ENCODE assay signal across 2 cellular contexts in the genomic region with DNA sequence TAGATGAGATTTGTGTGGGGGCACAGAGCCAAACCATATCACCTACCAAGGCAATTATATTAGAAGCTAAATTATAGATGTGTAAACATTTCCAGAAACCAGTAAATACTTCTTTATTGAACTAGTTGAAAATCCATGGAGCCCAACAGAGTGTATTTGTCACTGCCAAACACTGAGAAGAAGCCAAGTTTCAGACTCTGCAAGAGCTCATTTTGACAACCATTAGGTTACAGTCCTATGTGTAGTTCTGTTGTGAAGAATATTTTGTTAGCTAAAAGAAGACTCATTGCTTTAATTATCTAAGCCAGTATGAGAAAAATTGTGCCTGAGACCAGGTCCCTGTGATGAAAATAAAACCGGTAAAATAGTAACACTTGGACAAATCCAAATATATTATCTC.
TF ChIP-seq lines count a peak whose summit lies in the region.

No MANE protein-coding gene starts in this region.

TF ChIP-seq in SK-N-SH treated with all-trans-retinoic acid at 6 μM for 48 hours, 23 proteins besides CTCF, POLR2A, EP300 and RAD21 (continued from another document):
- TF ChIP-seq, protein P1, sequence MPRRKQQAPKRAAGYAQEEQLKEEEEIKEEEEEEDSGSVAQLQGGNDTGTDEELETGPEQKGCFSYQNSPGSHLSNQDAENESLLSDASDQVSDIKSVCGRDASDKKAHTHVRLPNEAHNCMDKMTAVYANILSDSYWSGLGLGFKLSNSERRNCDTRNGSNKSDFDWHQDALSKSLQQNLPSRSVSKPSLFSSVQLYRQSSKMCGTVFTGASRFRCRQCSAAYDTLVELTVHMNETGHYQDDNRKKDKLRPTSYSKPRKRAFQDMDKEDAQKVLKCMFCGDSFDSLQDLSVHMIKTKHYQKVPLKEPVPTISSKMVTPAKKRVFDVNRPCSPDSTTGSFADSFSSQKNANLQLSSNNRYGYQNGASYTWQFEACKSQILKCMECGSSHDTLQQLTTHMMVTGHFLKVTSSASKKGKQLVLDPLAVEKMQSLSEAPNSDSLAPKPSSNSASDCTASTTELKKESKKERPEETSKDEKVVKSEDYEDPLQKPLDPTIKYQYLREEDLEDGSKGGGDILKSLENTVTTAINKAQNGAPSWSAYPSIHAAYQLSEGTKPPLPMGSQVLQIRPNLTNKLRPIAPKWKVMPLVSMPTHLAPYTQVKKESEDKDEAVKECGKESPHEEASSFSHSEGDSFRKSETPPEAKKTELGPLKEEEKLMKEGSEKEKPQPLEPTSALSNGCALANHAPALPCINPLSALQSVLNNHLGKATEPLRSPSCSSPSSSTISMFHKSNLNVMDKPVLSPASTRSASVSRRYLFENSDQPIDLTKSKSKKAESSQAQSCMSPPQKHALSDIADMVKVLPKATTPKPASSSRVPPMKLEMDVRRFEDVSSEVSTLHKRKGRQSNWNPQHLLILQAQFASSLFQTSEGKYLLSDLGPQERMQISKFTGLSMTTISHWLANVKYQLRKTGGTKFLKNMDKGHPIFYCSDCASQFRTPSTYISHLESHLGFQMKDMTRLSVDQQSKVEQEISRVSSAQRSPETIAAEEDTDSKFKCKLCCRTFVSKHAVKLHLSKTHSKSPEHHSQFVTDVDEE (CRISPR knock-in tag; IDR thresholded peaks at IDR 0.05) = no peak
- no peak for TF ChIP-seq ZFP3 (CRISPR knock-in tag; IDR thresholded peaks at IDR 0.05)
- TF ChIP-seq OSR1 (CRISPR knock-in tag; IDR thresholded peaks at IDR 0.05) = no peak

TF ChIP-seq in SK-N-SH, 30 proteins besides CTCF, POLR2A, EP300 and RAD21 (continued from another document):
- TF ChIP-seq, protein P2, sequence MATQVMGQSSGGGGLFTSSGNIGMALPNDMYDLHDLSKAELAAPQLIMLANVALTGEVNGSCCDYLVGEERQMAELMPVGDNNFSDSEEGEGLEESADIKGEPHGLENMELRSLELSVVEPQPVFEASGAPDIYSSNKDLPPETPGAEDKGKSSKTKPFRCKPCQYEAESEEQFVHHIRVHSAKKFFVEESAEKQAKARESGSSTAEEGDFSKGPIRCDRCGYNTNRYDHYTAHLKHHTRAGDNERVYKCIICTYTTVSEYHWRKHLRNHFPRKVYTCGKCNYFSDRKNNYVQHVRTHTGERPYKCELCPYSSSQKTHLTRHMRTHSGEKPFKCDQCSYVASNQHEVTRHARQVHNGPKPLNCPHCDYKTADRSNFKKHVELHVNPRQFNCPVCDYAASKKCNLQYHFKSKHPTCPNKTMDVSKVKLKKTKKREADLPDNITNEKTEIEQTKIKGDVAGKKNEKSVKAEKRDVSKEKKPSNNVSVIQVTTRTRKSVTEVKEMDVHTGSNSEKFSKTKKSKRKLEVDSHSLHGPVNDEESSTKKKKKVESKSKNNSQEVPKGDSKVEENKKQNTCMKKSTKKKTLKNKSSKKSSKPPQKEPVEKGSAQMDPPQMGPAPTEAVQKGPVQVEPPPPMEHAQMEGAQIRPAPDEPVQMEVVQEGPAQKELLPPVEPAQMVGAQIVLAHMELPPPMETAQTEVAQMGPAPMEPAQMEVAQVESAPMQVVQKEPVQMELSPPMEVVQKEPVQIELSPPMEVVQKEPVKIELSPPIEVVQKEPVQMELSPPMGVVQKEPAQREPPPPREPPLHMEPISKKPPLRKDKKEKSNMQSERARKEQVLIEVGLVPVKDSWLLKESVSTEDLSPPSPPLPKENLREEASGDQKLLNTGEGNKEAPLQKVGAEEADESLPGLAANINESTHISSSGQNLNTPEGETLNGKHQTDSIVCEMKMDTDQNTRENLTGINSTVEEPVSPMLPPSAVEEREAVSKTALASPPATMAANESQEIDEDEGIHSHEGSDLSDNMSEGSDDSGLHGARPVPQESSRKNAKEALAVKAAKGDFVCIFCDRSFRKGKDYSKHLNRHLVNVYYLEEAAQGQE (IDR thresholded peaks at IDR 0.05; ENCODE audit: low read depth, low read length) = no peak
- TF ChIP-seq MXI1 (IDR thresholded peaks at IDR 0.05; ENCODE audit: low read depth, low read length) = no peak
- TF ChIP-seq ELF1 (IDR thresholded peaks at IDR 0.05) = no peak
- no peak for TF ChIP-seq SMC3 (IDR thresholded peaks at IDR 0.05; ENCODE audit: low read depth, low read length)
- no peak for TF ChIP-seq USF2 (IDR thresholded peaks at IDR 0.05; ENCODE audit: borderline replicate concordance, low read depth, low read length)
- TF ChIP-seq USF1 (IDR thresholded peaks at IDR 0.05; ENCODE audit: borderline replicate concordance, low read depth) = no peak
